Comparison of ENCODE assay signal across 1 cellular context in the genomic region with DNA sequence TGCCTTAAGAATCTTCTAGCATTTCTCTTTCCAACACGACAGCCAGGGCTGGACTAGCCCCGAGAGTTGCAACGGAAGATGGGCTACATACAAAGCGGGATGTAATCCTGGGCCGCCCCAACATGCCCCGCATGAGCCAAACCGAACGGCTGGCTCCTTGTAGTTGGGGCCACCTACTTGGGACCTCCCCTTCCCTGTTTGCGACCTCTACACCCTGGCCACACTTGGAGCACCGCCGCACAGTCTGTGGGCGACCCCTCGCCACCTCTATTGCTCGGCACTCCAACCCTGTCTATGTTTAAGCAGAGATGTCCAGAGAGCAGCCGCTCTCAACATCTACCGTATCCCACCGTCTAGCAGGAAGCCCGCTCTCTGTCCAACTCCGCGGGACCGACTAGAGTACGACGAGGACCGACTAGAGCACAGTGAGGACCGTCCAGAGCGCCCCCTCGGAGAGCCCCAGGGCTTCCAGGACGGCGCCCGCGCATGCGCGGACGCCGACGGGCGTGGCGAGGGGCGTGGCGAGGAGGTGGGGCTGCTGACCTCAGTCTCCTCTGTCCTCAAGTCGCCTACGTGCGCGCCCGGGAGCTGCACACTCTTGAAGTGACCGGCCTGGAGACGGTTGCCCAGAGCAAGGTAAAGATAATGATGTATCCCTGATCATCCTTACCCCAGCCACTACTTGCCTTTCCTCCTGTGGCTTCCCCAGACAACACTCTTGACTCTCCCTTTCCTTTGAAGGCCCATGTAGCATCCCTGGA.
TF ChIP-seq lines count a peak whose summit lies in the region.

No MANE protein-coding gene starts in this region.

TF ChIP-seq in K562, 482 proteins besides CTCF, POLR2A, EP300 and RAD21 (continued from another document):
- TF ChIP-seq ZNF766 (CRISPR knock-in tag; conservative IDR thresholded peaks at IDR 0.05) = no peak
- no peak for TF ChIP-seq ARID2 (IDR thresholded peaks at IDR 0.05)
- TF ChIP-seq ZBTB7A (IDR thresholded peaks at IDR 0.05; ENCODE audit: borderline replicate concordance, control insufficient read depth, low read depth, low read length) = peak; percentile 76; the same call in 1 of the 2 replicates
- TF ChIP-seq TRIM28 (IDR thresholded peaks at IDR 0.05) = no peak
- peak; percentile 29; the same call in 1 of the 2 replicates for TF ChIP-seq MGA (IDR thresholded peaks at IDR 0.05)
- peak in 1 of 2 experiments; percentile 52; a peak in 1 of 4 replicates for TF ChIP-seq ZMIZ1 (IDR thresholded peaks at IDR 0.05; ENCODE audit: low read depth in 2 of 2, low read length in 2 of 2)
- TF ChIP-seq CBX1 (IDR thresholded peaks at IDR 0.05; ENCODE audit: low read depth) = peak; percentile 55; the same call in 1 of the 2 replicates
- TF ChIP-seq CHD2 (IDR thresholded peaks at IDR 0.05; ENCODE audit: low read depth, low read length) = 0 out of 2 replicates have a peak, but pooled peaks have one; percentile 11
- peak in 1 of 3 experiments; percentile 27 for TF ChIP-seq YY1 (IDR thresholded peaks at IDR 0.05; ENCODE audit: borderline replicate concordance in 1 of 3, control insufficient read depth in 1 of 3, extremely low read depth in 1 of 3, insufficient read depth in 3 of 3, insufficient read length in 1 of 3, insufficient replicate concordance in 2 of 3, low read depth in 1 of 3, low read length in 2 of 3)
- TF ChIP-seq HOXB6 (CRISPR knock-in tag; IDR thresholded peaks at IDR 0.05; ENCODE audit: borderline replicate concordance) = no peak
- TF ChIP-seq SRSF9 (IDR thresholded peaks at IDR 0.05; ENCODE audit: borderline replicate concordance, low read depth, low read length) = no peak
- peak; percentile 69 for TF ChIP-seq L3MBTL2 (IDR thresholded peaks at IDR 0.05)
- no peak for TF ChIP-seq ZNF316 (IDR thresholded peaks at IDR 0.05)
- TF ChIP-seq ZNF134 (CRISPR knock-in tag; conservative IDR thresholded peaks at IDR 0.05) = no peak
- TF ChIP-seq PKNOX1 (IDR thresholded peaks at IDR 0.05) = no peak
- TF ChIP-seq THRB (CRISPR knock-in tag; conservative IDR thresholded peaks at IDR 0.05) = 0 out of 2 replicates have a peak, but pooled peaks have one; percentile 71
- peak; percentile 20 for TF ChIP-seq CTCFL (IDR thresholded peaks at IDR 0.05; ENCODE audit: borderline replicate concordance, insufficient read depth, low read depth, low read length, poor library complexity, severe bottlenecking)
- TF ChIP-seq PTBP1 (IDR thresholded peaks at IDR 0.05; ENCODE audit: low read depth, low read length) = no peak
- no peak for TF ChIP-seq NFYB (IDR thresholded peaks at IDR 0.05; ENCODE audit: extremely low read depth, insufficient read length)
